1 cellular context compared by ENCODE assay signal in the genomic region with DNA sequence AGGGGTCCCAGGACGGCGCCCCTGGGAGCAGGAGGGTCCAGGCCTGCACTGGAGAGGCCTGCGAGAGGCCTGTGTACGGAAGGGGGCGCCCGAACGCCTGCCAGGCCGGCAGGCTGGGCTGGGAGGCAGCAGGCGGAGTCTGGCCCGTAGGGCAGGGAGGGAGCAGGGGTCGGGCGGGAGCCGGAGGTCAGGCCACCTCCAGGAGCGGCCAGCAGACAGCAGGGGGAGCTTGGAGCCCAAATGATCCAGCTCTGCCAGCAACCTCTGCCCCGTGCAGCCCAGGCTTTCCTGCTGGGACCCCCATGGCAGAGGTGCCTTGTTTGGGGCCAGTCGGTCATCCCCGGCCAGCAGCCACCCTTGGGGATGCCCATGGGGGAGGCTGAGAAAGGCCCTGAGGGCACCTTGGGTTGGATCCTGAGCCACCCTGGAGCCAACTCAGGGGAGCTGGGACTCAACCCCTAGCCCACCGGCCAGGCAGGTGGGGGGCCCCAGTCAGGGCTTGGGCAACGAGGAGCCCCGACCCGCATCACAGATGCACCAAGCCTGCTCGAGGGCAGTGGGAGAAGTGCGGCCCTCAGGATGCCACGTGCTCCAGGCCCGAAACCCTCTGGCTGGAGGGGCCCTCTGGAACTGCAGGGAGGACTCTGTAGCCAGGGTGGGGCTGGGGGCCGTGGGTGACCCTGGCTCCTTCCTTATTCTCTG.
A peak's percentile ranks its signal among the peaks of the same experiment; 100 is the strongest.
TF ChIP-seq lines count a peak whose summit lies in the region.

No MANE protein-coding gene starts in this region.

TF ChIP-seq in HepG2, 621 proteins besides CTCF, POLR2A, EP300 and RAD21 (continued from another document and continues in another):
- TF ChIP-seq, protein P1, sequence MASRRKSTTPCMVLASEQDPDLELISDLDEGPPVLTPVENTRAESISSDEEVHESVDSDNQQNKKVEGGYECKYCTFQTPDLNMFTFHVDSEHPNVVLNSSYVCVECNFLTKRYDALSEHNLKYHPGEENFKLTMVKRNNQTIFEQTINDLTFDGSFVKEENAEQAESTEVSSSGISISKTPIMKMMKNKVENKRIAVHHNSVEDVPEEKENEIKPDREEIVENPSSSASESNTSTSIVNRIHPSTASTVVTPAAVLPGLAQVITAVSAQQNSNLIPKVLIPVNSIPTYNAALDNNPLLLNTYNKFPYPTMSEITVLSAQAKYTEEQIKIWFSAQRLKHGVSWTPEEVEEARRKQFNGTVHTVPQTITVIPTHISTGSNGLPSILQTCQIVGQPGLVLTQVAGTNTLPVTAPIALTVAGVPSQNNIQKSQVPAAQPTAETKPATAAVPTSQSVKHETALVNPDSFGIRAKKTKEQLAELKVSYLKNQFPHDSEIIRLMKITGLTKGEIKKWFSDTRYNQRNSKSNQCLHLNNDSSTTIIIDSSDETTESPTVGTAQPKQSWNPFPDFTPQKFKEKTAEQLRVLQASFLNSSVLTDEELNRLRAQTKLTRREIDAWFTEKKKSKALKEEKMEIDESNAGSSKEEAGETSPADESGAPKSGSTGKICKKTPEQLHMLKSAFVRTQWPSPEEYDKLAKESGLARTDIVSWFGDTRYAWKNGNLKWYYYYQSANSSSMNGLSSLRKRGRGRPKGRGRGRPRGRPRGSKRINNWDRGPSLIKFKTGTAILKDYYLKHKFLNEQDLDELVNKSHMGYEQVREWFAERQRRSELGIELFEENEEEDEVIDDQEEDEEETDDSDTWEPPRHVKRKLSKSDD (CRISPR knock-in tag; IDR thresholded peaks at IDR 0.05; ENCODE audit: low read depth): no peak
- peak; percentile 35; the same call in 1 of the 2 replicates for TF ChIP-seq CAMTA2 (CRISPR knock-in tag; IDR thresholded peaks at IDR 0.05; ENCODE audit: borderline replicate concordance)
- TF ChIP-seq TBL1XR1 (IDR thresholded peaks at IDR 0.05; ENCODE audit: borderline replicate concordance, low read length, partially characterized antibody): no peak
- TF ChIP-seq, protein P2, sequence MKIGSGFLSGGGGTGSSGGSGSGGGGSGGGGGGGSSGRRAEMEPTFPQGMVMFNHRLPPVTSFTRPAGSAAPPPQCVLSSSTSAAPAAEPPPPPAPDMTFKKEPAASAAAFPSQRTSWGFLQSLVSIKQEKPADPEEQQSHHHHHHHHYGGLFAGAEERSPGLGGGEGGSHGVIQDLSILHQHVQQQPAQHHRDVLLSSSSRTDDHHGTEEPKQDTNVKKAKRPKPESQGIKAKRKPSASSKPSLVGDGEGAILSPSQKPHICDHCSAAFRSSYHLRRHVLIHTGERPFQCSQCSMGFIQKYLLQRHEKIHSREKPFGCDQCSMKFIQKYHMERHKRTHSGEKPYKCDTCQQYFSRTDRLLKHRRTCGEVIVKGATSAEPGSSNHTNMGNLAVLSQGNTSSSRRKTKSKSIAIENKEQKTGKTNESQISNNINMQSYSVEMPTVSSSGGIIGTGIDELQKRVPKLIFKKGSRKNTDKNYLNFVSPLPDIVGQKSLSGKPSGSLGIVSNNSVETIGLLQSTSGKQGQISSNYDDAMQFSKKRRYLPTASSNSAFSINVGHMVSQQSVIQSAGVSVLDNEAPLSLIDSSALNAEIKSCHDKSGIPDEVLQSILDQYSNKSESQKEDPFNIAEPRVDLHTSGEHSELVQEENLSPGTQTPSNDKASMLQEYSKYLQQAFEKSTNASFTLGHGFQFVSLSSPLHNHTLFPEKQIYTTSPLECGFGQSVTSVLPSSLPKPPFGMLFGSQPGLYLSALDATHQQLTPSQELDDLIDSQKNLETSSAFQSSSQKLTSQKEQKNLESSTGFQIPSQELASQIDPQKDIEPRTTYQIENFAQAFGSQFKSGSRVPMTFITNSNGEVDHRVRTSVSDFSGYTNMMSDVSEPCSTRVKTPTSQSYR (CRISPR knock-in tag; IDR thresholded peaks at IDR 0.05; ENCODE audit: borderline replicate concordance): no peak
- no peak for TF ChIP-seq RFXANK (CRISPR knock-in tag; IDR thresholded peaks at IDR 0.05)
- no peak for TF ChIP-seq ZNF674 (CRISPR knock-in tag; IDR thresholded peaks at IDR 0.05; ENCODE audit: low read depth)
- TF ChIP-seq TCF7 (IDR thresholded peaks at IDR 0.05; ENCODE audit: low read depth): no peak
- TF ChIP-seq ZMYM3 (CRISPR knock-in tag; IDR thresholded peaks at IDR 0.05): peak; percentile 68
- TF ChIP-seq, protein P3, sequence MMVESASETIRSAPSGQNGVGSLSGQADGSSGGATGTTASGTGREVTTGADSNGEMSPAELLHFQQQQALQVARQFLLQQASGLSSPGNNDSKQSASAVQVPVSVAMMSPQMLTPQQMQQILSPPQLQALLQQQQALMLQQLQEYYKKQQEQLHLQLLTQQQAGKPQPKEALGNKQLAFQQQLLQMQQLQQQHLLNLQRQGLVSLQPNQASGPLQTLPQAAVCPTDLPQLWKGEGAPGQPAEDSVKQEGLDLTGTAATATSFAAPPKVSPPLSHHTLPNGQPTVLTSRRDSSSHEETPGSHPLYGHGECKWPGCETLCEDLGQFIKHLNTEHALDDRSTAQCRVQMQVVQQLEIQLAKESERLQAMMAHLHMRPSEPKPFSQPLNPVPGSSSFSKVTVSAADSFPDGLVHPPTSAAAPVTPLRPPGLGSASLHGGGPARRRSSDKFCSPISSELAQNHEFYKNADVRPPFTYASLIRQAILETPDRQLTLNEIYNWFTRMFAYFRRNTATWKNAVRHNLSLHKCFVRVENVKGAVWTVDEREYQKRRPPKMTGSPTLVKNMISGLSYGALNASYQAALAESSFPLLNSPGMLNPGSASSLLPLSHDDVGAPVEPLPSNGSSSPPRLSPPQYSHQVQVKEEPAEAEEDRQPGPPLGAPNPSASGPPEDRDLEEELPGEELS (CRISPR knock-in tag; IDR thresholded peaks at IDR 0.05): peak; percentile 22; the same call in 1 of the 2 replicates
- no peak for TF ChIP-seq ZFYVE20 (CRISPR knock-in tag; IDR thresholded peaks at IDR 0.05; ENCODE audit: borderline replicate concordance, low read depth)
- no peak for TF ChIP-seq KLF9 (CRISPR knock-in tag; IDR thresholded peaks at IDR 0.05; ENCODE audit: low read depth)
- TF ChIP-seq, protein P4, sequence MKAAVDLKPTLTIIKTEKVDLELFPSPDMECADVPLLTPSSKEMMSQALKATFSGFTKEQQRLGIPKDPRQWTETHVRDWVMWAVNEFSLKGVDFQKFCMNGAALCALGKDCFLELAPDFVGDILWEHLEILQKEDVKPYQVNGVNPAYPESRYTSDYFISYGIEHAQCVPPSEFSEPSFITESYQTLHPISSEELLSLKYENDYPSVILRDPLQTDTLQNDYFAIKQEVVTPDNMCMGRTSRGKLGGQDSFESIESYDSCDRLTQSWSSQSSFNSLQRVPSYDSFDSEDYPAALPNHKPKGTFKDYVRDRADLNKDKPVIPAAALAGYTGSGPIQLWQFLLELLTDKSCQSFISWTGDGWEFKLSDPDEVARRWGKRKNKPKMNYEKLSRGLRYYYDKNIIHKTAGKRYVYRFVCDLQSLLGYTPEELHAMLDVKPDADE (CRISPR knock-in tag; IDR thresholded peaks at IDR 0.05): 0 out of 2 replicates have a peak, but pooled peaks have one; percentile 64
- TF ChIP-seq CHD2 (IDR thresholded peaks at IDR 0.05; ENCODE audit: low read depth, low read length): no peak
- TF ChIP-seq, protein P5, sequence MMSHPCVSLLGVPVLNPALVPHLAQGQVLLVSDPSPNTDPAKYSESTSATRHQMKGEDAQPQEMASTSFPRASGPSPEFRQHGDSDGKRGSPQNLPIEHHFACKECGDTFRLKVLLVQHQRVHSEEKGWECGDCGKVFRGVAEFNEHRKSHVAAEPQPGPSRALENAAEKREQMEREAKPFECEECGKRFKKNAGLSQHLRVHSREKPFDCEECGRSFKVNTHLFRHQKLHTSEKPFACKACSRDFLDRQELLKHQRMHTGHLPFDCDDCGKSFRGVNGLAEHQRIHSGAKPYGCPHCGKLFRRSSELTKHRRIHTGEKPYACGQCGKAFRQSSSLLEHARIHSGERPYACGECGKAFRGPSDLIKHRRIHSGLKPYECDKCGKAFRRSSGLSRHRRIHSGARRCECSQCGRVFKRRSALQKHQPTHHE (CRISPR knock-in tag; IDR thresholded peaks at IDR 0.05; ENCODE audit: borderline replicate concordance): 0 out of 2 replicates have a peak, but pooled peaks have one; percentile 76
- TF ChIP-seq, protein P6, sequence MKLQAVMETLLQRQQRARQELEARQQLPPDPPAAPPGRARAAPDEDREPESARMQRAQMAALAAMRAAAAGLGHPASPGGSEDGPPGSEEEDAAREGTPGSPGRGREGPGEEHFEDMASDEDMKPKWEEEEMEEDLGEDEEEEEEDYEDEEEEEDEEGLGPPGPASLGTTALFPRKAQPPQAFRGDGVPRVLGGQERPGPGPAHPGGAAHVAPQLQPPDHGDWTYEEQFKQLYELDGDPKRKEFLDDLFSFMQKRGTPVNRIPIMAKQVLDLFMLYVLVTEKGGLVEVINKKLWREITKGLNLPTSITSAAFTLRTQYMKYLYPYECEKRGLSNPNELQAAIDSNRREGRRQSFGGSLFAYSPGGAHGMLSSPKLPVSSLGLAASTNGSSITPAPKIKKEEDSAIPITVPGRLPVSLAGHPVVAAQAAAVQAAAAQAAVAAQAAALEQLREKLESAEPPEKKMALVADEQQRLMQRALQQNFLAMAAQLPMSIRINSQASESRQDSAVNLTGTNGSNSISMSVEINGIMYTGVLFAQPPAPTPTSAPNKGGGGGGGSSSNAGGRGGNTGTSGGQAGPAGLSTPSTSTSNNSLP (IDR thresholded peaks at IDR 0.05; ENCODE audit: low read depth, low read length): no peak
- TF ChIP-seq ZNF224 (CRISPR knock-in tag; IDR thresholded peaks at IDR 0.05): no peak
- TF ChIP-seq ADNP (CRISPR knock-in tag; IDR thresholded peaks at IDR 0.05): no peak; the same call in 1 of the 2 replicates
- no peak for TF ChIP-seq PAF1 (CRISPR knock-in tag; IDR thresholded peaks at IDR 0.05)
- TF ChIP-seq FOXO1 (CRISPR knock-in tag; IDR thresholded peaks at IDR 0.05): peak; percentile 52; the same call in 1 of the 2 replicates
- no peak for TF ChIP-seq FIP1L1 (IDR thresholded peaks at IDR 0.05; ENCODE audit: borderline replicate concordance, insufficient read depth, low read depth, low read length)
- no peak for TF ChIP-seq ZNF83 (CRISPR knock-in tag; IDR thresholded peaks at IDR 0.05; ENCODE audit: borderline replicate concordance)
- no peak for TF ChIP-seq ONECUT2 (CRISPR knock-in tag; IDR thresholded peaks at IDR 0.05)
- TF ChIP-seq ZFP36L2 (CRISPR knock-in tag; IDR thresholded peaks at IDR 0.05): no peak
- no peak for TF ChIP-seq DMAP1 (CRISPR knock-in tag; IDR thresholded peaks at IDR 0.05)
- TF ChIP-seq NCOA1 (CRISPR knock-in tag; IDR thresholded peaks at IDR 0.05): no peak
- peak; percentile 27; the same call in 1 of the 2 replicates for TF ChIP-seq ZNF430 (CRISPR knock-in tag; IDR thresholded peaks at IDR 0.05)
- peak; percentile 55 for TF ChIP-seq IKZF4 (CRISPR knock-in tag; IDR thresholded peaks at IDR 0.05; ENCODE audit: borderline replicate concordance, low read depth, not compliant biosample characterization)
- TF ChIP-seq HES4 (CRISPR knock-in tag; IDR thresholded peaks at IDR 0.05; ENCODE audit: borderline replicate concordance): no peak
- TF ChIP-seq, protein P7, sequence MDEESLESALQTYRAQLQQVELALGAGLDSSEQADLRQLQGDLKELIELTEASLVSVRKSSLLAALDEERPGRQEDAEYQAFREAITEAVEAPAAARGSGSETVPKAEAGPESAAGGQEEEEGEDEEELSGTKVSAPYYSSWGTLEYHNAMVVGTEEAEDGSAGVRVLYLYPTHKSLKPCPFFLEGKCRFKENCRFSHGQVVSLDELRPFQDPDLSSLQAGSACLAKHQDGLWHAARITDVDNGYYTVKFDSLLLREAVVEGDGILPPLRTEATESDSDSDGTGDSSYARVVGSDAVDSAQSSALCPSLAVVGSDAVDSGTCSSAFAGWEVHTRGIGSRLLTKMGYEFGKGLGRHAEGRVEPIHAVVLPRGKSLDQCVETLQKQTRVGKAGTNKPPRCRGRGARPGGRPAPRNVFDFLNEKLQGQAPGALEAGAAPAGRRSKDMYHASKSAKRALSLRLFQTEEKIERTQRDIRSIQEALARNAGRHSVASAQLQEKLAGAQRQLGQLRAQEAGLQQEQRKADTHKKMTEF (CRISPR knock-in tag; IDR thresholded peaks at IDR 0.05): peak; percentile 65
- TF ChIP-seq ZBTB7A (CRISPR knock-in tag; IDR thresholded peaks at IDR 0.05): peak; percentile 86
- TF ChIP-seq, protein P8, sequence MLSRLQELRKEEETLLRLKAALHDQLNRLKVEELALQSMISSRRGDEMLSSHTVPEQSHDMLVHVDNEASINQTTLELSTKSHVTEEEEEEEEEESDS (CRISPR knock-in tag; IDR thresholded peaks at IDR 0.05; ENCODE audit: borderline replicate concordance): no peak
- TF ChIP-seq, protein P9, sequence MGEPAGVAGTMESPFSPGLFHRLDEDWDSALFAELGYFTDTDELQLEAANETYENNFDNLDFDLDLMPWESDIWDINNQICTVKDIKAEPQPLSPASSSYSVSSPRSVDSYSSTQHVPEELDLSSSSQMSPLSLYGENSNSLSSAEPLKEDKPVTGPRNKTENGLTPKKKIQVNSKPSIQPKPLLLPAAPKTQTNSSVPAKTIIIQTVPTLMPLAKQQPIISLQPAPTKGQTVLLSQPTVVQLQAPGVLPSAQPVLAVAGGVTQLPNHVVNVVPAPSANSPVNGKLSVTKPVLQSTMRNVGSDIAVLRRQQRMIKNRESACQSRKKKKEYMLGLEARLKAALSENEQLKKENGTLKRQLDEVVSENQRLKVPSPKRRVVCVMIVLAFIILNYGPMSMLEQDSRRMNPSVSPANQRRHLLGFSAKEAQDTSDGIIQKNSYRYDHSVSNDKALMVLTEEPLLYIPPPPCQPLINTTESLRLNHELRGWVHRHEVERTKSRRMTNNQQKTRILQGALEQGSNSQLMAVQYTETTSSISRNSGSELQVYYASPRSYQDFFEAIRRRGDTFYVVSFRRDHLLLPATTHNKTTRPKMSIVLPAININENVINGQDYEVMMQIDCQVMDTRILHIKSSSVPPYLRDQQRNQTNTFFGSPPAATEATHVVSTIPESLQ (CRISPR knock-in tag; conservative IDR thresholded peaks at IDR 0.05): no peak
- TF ChIP-seq ZNF564 (CRISPR knock-in tag; IDR thresholded peaks at IDR 0.05): no peak
- no peak for TF ChIP-seq ZBTB8A (CRISPR knock-in tag; IDR thresholded peaks at IDR 0.05; ENCODE audit: borderline replicate concordance, low read depth)
- TF ChIP-seq HHEX (CRISPR knock-in tag; IDR thresholded peaks at IDR 0.05): no peak
- TF ChIP-seq ZNF121 (CRISPR knock-in tag; IDR thresholded peaks at IDR 0.05): peak; percentile 78
- TF ChIP-seq ZSCAN12 (CRISPR knock-in tag; IDR thresholded peaks at IDR 0.05): peak; percentile 71; the same call in 1 of the 2 replicates
- no peak for TF ChIP-seq RFX3 (CRISPR knock-in tag; IDR thresholded peaks at IDR 0.05)
- TF ChIP-seq ZNF354B (CRISPR knock-in tag; IDR thresholded peaks at IDR 0.05): no peak
- TF ChIP-seq TOPORS (CRISPR knock-in tag; IDR thresholded peaks at IDR 0.05): no peak
- peak; percentile 74 for TF ChIP-seq SALL1 (CRISPR knock-in tag; IDR thresholded peaks at IDR 0.05)
- TF ChIP-seq DR1 (CRISPR knock-in tag; IDR thresholded peaks at IDR 0.05): no peak
- TF ChIP-seq RBM39 (IDR thresholded peaks at IDR 0.05; ENCODE audit: low read depth, low read length, poor library complexity, severe bottlenecking): peak; percentile 54
- no peak for TF ChIP-seq NBN (conservative IDR thresholded peaks at IDR 0.05)
- peak; percentile 79 for TF ChIP-seq MEIS2 (CRISPR knock-in tag; IDR thresholded peaks at IDR 0.05)
- TF ChIP-seq ZNF329 (CRISPR knock-in tag; IDR thresholded peaks at IDR 0.05; ENCODE audit: low read depth): no peak
- TF ChIP-seq, protein P10, sequence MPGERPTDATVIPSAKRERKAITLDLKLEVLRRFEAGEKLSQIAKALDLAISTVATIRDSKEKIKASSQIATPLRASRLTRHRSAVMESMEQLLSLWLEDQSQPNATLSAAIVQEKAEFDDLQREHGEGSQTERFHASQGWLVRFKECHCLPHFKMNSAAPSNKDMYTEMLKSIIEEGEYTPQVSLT (CRISPR knock-in tag; IDR thresholded peaks at IDR 0.05; ENCODE audit: borderline replicate concordance, low read depth): no peak
- TF ChIP-seq CEBPB (IDR thresholded peaks at IDR 0.05; ENCODE audit: borderline replicate concordance, low read depth, low read length): no peak
- TF ChIP-seq RBM22 (optimal IDR thresholded peaks at IDR 0.05; ENCODE audit: low read length): no peak
- peak; percentile 52; the same call in 1 of the 2 replicates for TF ChIP-seq ZNF782 (CRISPR knock-in tag; IDR thresholded peaks at IDR 0.05; ENCODE audit: borderline replicate concordance)
